In genomic region chr2:109453596-109453995, GRCh38 we compare ENCODE assay signal across 17 cellular contexts.
DNase-seq lines count a peak whose midpoint lies in the region; ATAC-seq and TF ChIP-seq lines count a peak whose summit lies in the region.
"Had no signal": no experiment of that assay in that cellular context is flagged by ENCODE, and none has a peak within 500 bp of the region (broad histone marks: within the 10 kb centered on the region; RNA-seq: fewer than 3 reads in every experiment).

No MANE protein-coding gene starts in this region.

- H4K8ac ChIP-seq in IMR-90 (ENCODE audit: low read depth in 2 of 2, low read length in 2 of 2) = no peak overlapping the region

- WGBS in IMR-90 (ENCODE audit: extremely low coverage in 2 of 2, insufficient read length in 1 of 2), 2 experiments = 87% methylated on average over 4 of the region's 10 CpGs; no CpG with 5 or more reads in 1 of the 2 experiments
- 94 to 100% methylated on average over 9 to 10 of the region's 10 CpGs for WGBS in endodermal cell (ENCODE audit: insufficient coverage in 1 of 2, insufficient read length in 1 of 2), 2 experiments
- WGBS in suprapubic skin = 93% methylated on average over 10 of the region's 10 CpGs

- dilution Hi-C loops in IMR-90 (cut with HindIII; ENCODE audit: low sequenced_read_pairs, unreplicated experiment) = no loop called here

- no peak overlapping the region for H2BK20ac ChIP-seq in IMR-90 (ENCODE audit: low read depth, low read length)

- H3K4me3 ChIP-seq in IMR-90 (ENCODE audit: insufficient read depth, low read depth, low read length) (no peak overlapping the region), endodermal cell (ENCODE audit: low read length) (no peak overlapping the region), neural progenitor cell (no peak overlapping the region), suprapubic skin (no peak overlapping the region), BE2C (ENCODE audit: low read depth, low read length) (no peak overlapping the region)

- H4K91ac ChIP-seq in IMR-90 (ENCODE audit: insufficient read depth, low read depth, low read length) = no peak overlapping the region

- CTCF ChIA-PET in IMR-90 (lab: Yijun Ruan, JAX) = no interaction called here

- no peak overlapping the region for H3K27ac ChIP-seq in IMR-90 (ENCODE audit: insufficient read depth, low read length)
- H3K27ac ChIP-seq in endodermal cell (ENCODE audit: low read depth, low read length) = no peak overlapping the region
- no peak overlapping the region for H3K27ac ChIP-seq in neural progenitor cell
- H3K27ac ChIP-seq in suprapubic skin = no peak overlapping the region

- H3K79me2 ChIP-seq in neural progenitor cell (ENCODE audit: low read depth) = no peaks in the 10 kb centered on the region

- H3K9me3 ChIP-seq in IMR-90 (ENCODE audit: control insufficient read depth, insufficient read depth, low read length) (no peaks in the 10 kb centered on the region), endodermal cell (ENCODE audit: control insufficient read depth, low read length) (no peaks in the 10 kb centered on the region), neural progenitor cell (ENCODE audit: low read depth) (no peaks in the 10 kb centered on the region), suprapubic skin (no peaks in the 10 kb centered on the region), BE2C (no peaks in the 10 kb centered on the region)

- H3K4ac ChIP-seq in IMR-90 (ENCODE audit: low read depth, low read length) = no peak overlapping the region

- intact Hi-C loops in IMR-90 (cut with micrococcal nuclease) = no loop called here

- BruUV-seq in IMR-90 (replicated peaks; lab: Mats Ljungman, UMichigan) = no TSS peak

- no peak overlapping the region for H2AK5ac ChIP-seq in IMR-90 (ENCODE audit: low read depth, low read length)

- no peaks in the 10 kb centered on the region for H3K27me3 ChIP-seq in IMR-90 (ENCODE audit: control insufficient read depth, insufficient read depth, low read length)
- no peaks in the 10 kb centered on the region for H3K27me3 ChIP-seq in endodermal cell (ENCODE audit: control insufficient read depth, insufficient read depth, low read length, poor library complexity, severe bottlenecking)
- H3K27me3 ChIP-seq in neural progenitor cell = no peaks in the 10 kb centered on the region
- H3K27me3 ChIP-seq in suprapubic skin = no peaks in the 10 kb centered on the region
- H3K27me3 ChIP-seq in BE2C = no peaks in the 10 kb centered on the region

- H3K9me1 ChIP-seq in IMR-90 (ENCODE audit: insufficient read depth, low read length) = peaks cover 4% of the 10 kb centered on the region

- H3K36me3 Mint-ChIP-seq in endodermal cell (ENCODE audit: low read depth) (no peaks in the 10 kb centered on the region), neural progenitor cell (peaks cover 8% of the 10 kb centered on the region)
- no peaks in the 10 kb centered on the region for H3K36me3 Mint-ChIP-seq in activated naive CD8-positive, alpha-beta T cell treated with anti-CD3 and anti-CD28 coated beads, Interleukin-2, amount 50 U/mL, for 24 hours (ENCODE audit: low read depth)

- H3K4me3 Mint-ChIP-seq in endodermal cell (no peak overlapping the region), neural progenitor cell (no peak overlapping the region)
- no peak overlapping the region for H3K4me3 Mint-ChIP-seq in activated naive CD8-positive, alpha-beta T cell treated with anti-CD3 and anti-CD28 coated beads, Interleukin-2, amount 50 U/mL, for 24 hours
- H3K4me3 Mint-ChIP-seq: CD4-positive, alpha-beta T cell had no signal

- H4K20me1 ChIP-seq in IMR-90 (ENCODE audit: insufficient read depth, low read length) (peaks cover 10% of the 10 kb centered on the region; the same call in 1 of the 2 replicates), neural progenitor cell (ENCODE audit: low read depth) (no peaks in the 10 kb centered on the region)

- no peaks in the 10 kb centered on the region for H3F3A ChIP-seq in neural progenitor cell (ENCODE audit: low read depth)

- TF ChIP-seq POLR2A in IMR-90 (IDR thresholded peaks at IDR 0.05; ENCODE audit: low read depth, low read length) (no peak), suprapubic skin (IDR thresholded peaks at IDR 0.05) (no peak)

- H3K14ac ChIP-seq in IMR-90 (replicated peaks; ENCODE audit: low read depth, low read length) = no peak overlapping the region

- H3K4me1 Mint-ChIP-seq in endodermal cell (no peaks in the 10 kb centered on the region), neural progenitor cell (peaks cover 18% of the 10 kb centered on the region)
- H3K4me1 Mint-ChIP-seq in activated naive CD8-positive, alpha-beta T cell treated with anti-CD3 and anti-CD28 coated beads, Interleukin-2, amount 50 U/mL, for 24 hours = peaks cover 13% of the 10 kb centered on the region

- no peak overlapping the region for H2BK5ac ChIP-seq in IMR-90 (ENCODE audit: low read depth, low read length, poor library complexity, severe bottlenecking)

- H3K56ac ChIP-seq in IMR-90 (ENCODE audit: extremely low read depth, insufficient read depth, low read length) = no peak overlapping the region

- TF ChIP-seq RAD21 in IMR-90 (IDR thresholded peaks at IDR 0.05; ENCODE audit: low read length) = no peak

- no peak for TF ChIP-seq EP300 in suprapubic skin (IDR thresholded peaks at IDR 0.05)

- H2AK9ac ChIP-seq in IMR-90 (replicated peaks; ENCODE audit: low read depth, low read length, poor library complexity) = no peak overlapping the region

- H3K4me2 ChIP-seq in IMR-90 (ENCODE audit: low read depth, low read length) (no peak overlapping the region), neural progenitor cell (no peak overlapping the region)

- TF ChIP-seq CTCF in IMR-90 (conservative IDR thresholded peaks at IDR 0.05; ENCODE audit: low read depth, low read length) (no peak), endodermal cell (conservative IDR thresholded peaks at IDR 0.05) (no peak), neural progenitor cell (IDR thresholded peaks at IDR 0.05) (no peak), suprapubic skin (IDR thresholded peaks at IDR 0.05) (no peak), BE2C (IDR thresholded peaks at IDR 0.05; ENCODE audit: low read depth, low read length) (no peak)

- no peak overlapping the region for H3K23ac ChIP-seq in IMR-90 (ENCODE audit: low read depth, low read length)

- no peak overlapping the region for H2BK120ac ChIP-seq in IMR-90 (ENCODE audit: low read depth, low read length)

- in situ Hi-C loops in IMR-90 (cut with MboI; ENCODE audit: low sequenced_read_pairs) = no loop called here

- H3K18ac ChIP-seq in IMR-90 (ENCODE audit: low read depth, low read length) = no peak overlapping the region

- H3K9ac ChIP-seq in IMR-90 (ENCODE audit: low read depth, low read length) (no peak overlapping the region), endodermal cell (ENCODE audit: extremely low read depth, low read length, poor library complexity, severe bottlenecking) (no peak overlapping the region), neural progenitor cell (no peak overlapping the region)

- no peak for DNase-seq in IMR-90
- DNase-seq in endodermal cell = peak; percentile 18
- DNase-seq in neural progenitor cell (ENCODE audit: low spot score) = no peak
- DNase-seq in suprapubic skin (ENCODE audit: low spot score in 2 of 2) = peak; percentile 28 to 70
- no peak for DNase-seq in activated naive CD8-positive, alpha-beta T cell treated with anti-CD3 and anti-CD28 coated beads, Interleukin-2, amount 50 U/mL, for 24 hours
- DNase-seq in activated T-cell treated with anti-CD3 and anti-CD28 coated beads, Interleukin-2, amount 50 U/mL, for 1 hour = no peak
- DNase-seq in BE2C = no peak
- DNase-seq: COR-L47, DMS79 treated with DMSO at 0.1 percent for 48 hours, Kasumi-1, NCI-H1694, NCI-H2081 treated with DMSO at 0.1 percent for 48 hours, NCI-H2171 treated with DMSO at 0.1 percent for 48 hours, NCI-H524 treated with DMSO at 0.1 percent for 48 hours, NCI-H82 had no signal

- H2BK15ac ChIP-seq in IMR-90 (ENCODE audit: low read depth, low read length) = no peak overlapping the region

- no peak overlapping the region for H4K5ac ChIP-seq in IMR-90 (ENCODE audit: low read depth, low read length)

- no peaks in the 10 kb centered on the region for H3K4me1 ChIP-seq in IMR-90 (ENCODE audit: control insufficient read depth, insufficient read depth, low read length)
- no peaks in the 10 kb centered on the region for H3K4me1 ChIP-seq in endodermal cell (ENCODE audit: control insufficient read depth, insufficient read depth, low read length)
- no peaks in the 10 kb centered on the region for H3K4me1 ChIP-seq in neural progenitor cell
- peaks cover 14% of the 10 kb centered on the region for H3K4me1 ChIP-seq in suprapubic skin
- H3K4me1 ChIP-seq in BE2C = no peaks in the 10 kb centered on the region

- H2AFZ ChIP-seq in IMR-90 (replicated peaks; ENCODE audit: low read length, poor library complexity) = peak overlapping the region; percentile 25
- no peak overlapping the region for H2AFZ ChIP-seq in neural progenitor cell (replicated peaks)

- H3K27me3 Mint-ChIP-seq in endodermal cell (ENCODE audit: insufficient read depth) = no peaks in the 10 kb centered on the region
- peaks cover 5% of the 10 kb centered on the region for H3K27me3 Mint-ChIP-seq in neural progenitor cell (ENCODE audit: insufficient read depth, low read depth)
- no peaks in the 10 kb centered on the region for H3K27me3 Mint-ChIP-seq in activated naive CD8-positive, alpha-beta T cell treated with anti-CD3 and anti-CD28 coated beads, Interleukin-2, amount 50 U/mL, for 24 hours
- H3K27me3 Mint-ChIP-seq: CD4-positive, alpha-beta T cell had no signal

- POLR2A ChIA-PET in IMR-90 (lab: Charles Lee; ENCODE audit: unreplicated experiment) = no interaction called here

- no peak for ATAC-seq in IMR-90 (ENCODE audit: low read depth)
- no peak for ATAC-seq in activated naive CD8-positive, alpha-beta T cell treated with anti-CD3 and anti-CD28 coated beads, Interleukin-2, amount 50 U/mL, for 24 hours
- ATAC-seq: Panc1 had no signal

- peaks cover 5 to 23% of the 10 kb centered on the region in 2 experiments; a peak in 3 of 4 replicates for H3K79me1 ChIP-seq in IMR-90 (ENCODE audit: low read depth in 1 of 2, low read length in 2 of 2)

- H3K9me3 Mint-ChIP-seq in endodermal cell = no peaks in the 10 kb centered on the region
- no peaks in the 10 kb centered on the region for H3K9me3 Mint-ChIP-seq in neural progenitor cell
- H3K9me3 Mint-ChIP-seq in activated naive CD8-positive, alpha-beta T cell treated with anti-CD3 and anti-CD28 coated beads, Interleukin-2, amount 50 U/mL, for 24 hours = no peaks in the 10 kb centered on the region
- H3K9me3 Mint-ChIP-seq: CD4-positive, alpha-beta T cell had no signal

- H3K36me3 ChIP-seq in IMR-90 (ENCODE audit: control insufficient read depth, insufficient read depth, low read length) (peaks cover 55% of the 10 kb centered on the region), endodermal cell (ENCODE audit: control insufficient read depth, insufficient read depth, low read length) (no peaks in the 10 kb centered on the region), neural progenitor cell (no peaks in the 10 kb centered on the region), suprapubic skin (peaks cover 7% of the 10 kb centered on the region), BE2C (no peaks in the 10 kb centered on the region)

- H3K27ac Mint-ChIP-seq in endodermal cell (no peak overlapping the region), neural progenitor cell (peak overlapping the region; percentile 53)
- no peak overlapping the region for H3K27ac Mint-ChIP-seq in activated naive CD8-positive, alpha-beta T cell treated with anti-CD3 and anti-CD28 coated beads, Interleukin-2, amount 50 U/mL, for 24 hours
- H3K27ac Mint-ChIP-seq: CD4-positive, alpha-beta T cell had no signal

Comparison
In these comparisons a context has a peak if more than half of its experiments do, and no peak if none do; other contexts are left out.
1. DNase-seq: peak in endodermal cell (single experiment) and suprapubic skin (2 of 2); none in IMR-90 (single experiment), neural progenitor cell (single experiment), activated naive CD8-positive, alpha-beta T cell treated with anti-CD3 and anti-CD28 coated beads, Interleukin-2, amount 50 U/mL, for 24 hours (single experiment), activated T-cell treated with anti-CD3 and anti-CD28 coated beads, Interleukin-2, amount 50 U/mL, for 1 hour (single experiment) and BE2C (single experiment).